In the genomic region with DNA sequence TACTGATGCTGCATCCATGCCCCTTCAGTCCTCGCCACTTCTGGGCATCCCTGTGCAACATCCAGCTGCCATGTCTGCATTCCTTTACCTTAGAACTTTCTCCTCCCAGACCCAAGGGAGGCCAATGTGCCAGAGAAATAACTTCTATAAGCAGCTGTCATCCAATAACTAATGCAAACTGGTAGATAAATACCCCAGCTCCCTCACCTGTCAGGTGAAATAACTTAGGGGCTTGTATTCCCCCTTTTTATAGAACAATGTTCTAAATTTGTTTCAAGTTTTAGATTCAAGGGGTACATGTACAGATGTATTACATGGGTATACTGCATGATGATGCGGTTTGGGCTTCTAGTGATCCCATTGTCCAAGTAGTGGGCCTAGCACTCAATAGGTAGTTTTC, we compare ENCODE assay signal across 28 cellular contexts.
"Had no signal": no experiment of that assay in that cellular context is flagged by ENCODE, and none has a peak within 500 bp of the region (broad histone marks: within the 10 kb centered on the region; RNA-seq: fewer than 3 reads in every experiment).

No MANE protein-coding gene starts in this region.

- H3K9me3 ChIP-seq: suprapubic skin, testis, thoracic aorta, thyroid gland, transverse colon, upper lobe of left lung, upper lobe of right lung, uterus, vagina had no signal

- H3K27ac ChIP-seq: stomach, suprapubic skin, testis, thoracic aorta, thyroid gland, tibial artery, tibial nerve, transverse colon, upper lobe of left lung, upper lobe of right lung, uterus, vagina had no signal

- DNase-seq: stimulated activated CD4-positive, alpha-beta T cell treated with anti-CD3 and anti-CD28 coated beads, Interleukin-2, amount 100 ng/mL, for 48 hours; stimulated activated CD4-positive, alpha-beta T cell treated with anti-CD3 and anti-CD28 coated beads, Interleukin-4, amount 100 ng/mL, for 1 hour; stimulated activated CD4-positive, alpha-beta T cell treated with anti-CD3 and anti-CD28 coated beads, Interleukin-4, amount 100 ng/mL, for 24 hours; stimulated activated CD4-positive, alpha-beta T cell treated with anti-CD3 and anti-CD28 coated beads, Interleukin-4, amount 100 ng/mL, for 4 hours; stimulated activated CD8-positive, alpha-beta memory T cell treated with anti-CD3 and anti-CD28 coated beads, Interleukin-4, amount 100 ng/mL, for 48 hours; stimulated activated naive B cell treated with anti-CD40 and anti-IgM and Interleukin-4, amounts not matched to agents 10 μg/mL and 1 μg/mL and 100 μg/mL, for 72 hours; stimulated activated naive CD4-positive, alpha-beta T cell; stimulated activated naive CD4-positive, alpha-beta T cell treated with Interleukin-2 at 50 U/mL for 16 hours; stimulated activated naive CD8-positive, alpha-beta T cell treated with anti-CD3 and anti-CD28 coated beads, Interleukin-15, amount 100 ng/mL, for 72 hours; stimulated activated naive CD8-positive, alpha-beta T cell treated with anti-CD3 and anti-CD28 coated beads, Interleukin-15, Interleukin-2, amounts not matched to agents 100 U/mL and 50 U/mL, for 24 hours; stomach; substantia nigra; testis; thyroid gland; tibial artery; transverse colon; trophoblast cell; upper lobe of left lung; upper lobe of right lung; uterus had no signal

- H3K4me3 Mint-ChIP-seq: stimulated activated effector memory CD8-positive, alpha-beta T cell treated with anti-CD3 and anti-CD28 coated beads, Interleukin-12 subunit alpha, Interleukin-12 subunit beta, amount 100 ng/mL, for 72 hours; stimulated activated memory B cell treated with anti-CD40 and anti-IgM and Interleukin-4, amounts not matched to agents 10 μg/mL and 1 μg/mL and 100 μg/mL, for 72 hours; stimulated activated naive B cell treated with anti-CD40 and anti-IgM and Interleukin-4, amounts not matched to agents 10 μg/mL and 1 μg/mL and 100 μg/mL, for 72 hours; stimulated activated naive CD8-positive, alpha-beta T cell treated with anti-CD3 and anti-CD28 coated beads, Interleukin-15, amount 100 ng/mL, for 72 hours; stimulated activated naive CD8-positive, alpha-beta T cell treated with anti-CD3 and anti-CD28 coated beads, Interleukin-15, Interleukin-2, amounts not matched to agents 100 ng/mL and 50 ng/mL, for 24 hours; type B pancreatic cell had no signal

- H3K4me1 Mint-ChIP-seq: stimulated activated effector memory CD8-positive, alpha-beta T cell treated with anti-CD3 and anti-CD28 coated beads, Interleukin-12 subunit alpha, Interleukin-12 subunit beta, amount 100 ng/mL, for 72 hours; stimulated activated memory B cell treated with anti-CD40 and anti-IgM and Interleukin-4, amounts not matched to agents 10 μg/mL and 1 μg/mL and 100 μg/mL, for 72 hours; stimulated activated naive B cell treated with anti-CD40 and anti-IgM and Interleukin-4, amounts not matched to agents 10 μg/mL and 1 μg/mL and 100 μg/mL, for 72 hours; stimulated activated naive CD8-positive, alpha-beta T cell treated with anti-CD3 and anti-CD28 coated beads, Interleukin-15, amount 100 ng/mL, for 72 hours had no signal

- H3K27me3 ChIP-seq: stomach, suprapubic skin, testis, thyroid gland, tibial artery, tibial nerve, transverse colon, upper lobe of left lung, upper lobe of right lung, uterus, vagina had no signal

- H3K4me1 ChIP-seq: stomach, suprapubic skin, testis, thyroid gland, tibial artery, tibial nerve, transverse colon, upper lobe of left lung, upper lobe of right lung, uterus, vagina had no signal

- H3K4me3 ChIP-seq: stomach, suprapubic skin, testis, thoracic aorta, thyroid gland, tibial artery, tibial nerve, transverse colon, upper lobe of left lung, upper lobe of right lung, uterus, vagina had no signal

- H3K36me3 ChIP-seq: stomach, suprapubic skin, thoracic aorta, thyroid gland, tibial artery, tibial nerve, transverse colon, upper lobe of left lung, upper lobe of right lung, uterus, vagina had no signal

- ATAC-seq: stimulated activated effector memory CD8-positive, alpha-beta T cell treated with anti-CD3 and anti-CD28 coated beads, Interleukin-12 subunit alpha, Interleukin-12 subunit beta, amount 100 ng/mL, for 72 hours; stimulated activated memory B cell treated with anti-CD40 and anti-IgM and Interleukin-4, amounts not matched to agents 10 μg/mL and 1 μg/mL and 100 μg/mL, for 72 hours; stimulated activated naive B cell treated with anti-CD40 and anti-IgM and Interleukin-4, amounts not matched to agents 10 μg/mL and 1 μg/mL and 100 μg/mL, for 72 hours; stimulated activated naive CD8-positive, alpha-beta T cell treated with anti-CD3 and anti-CD28 coated beads, Interleukin-15, amount 100 ng/mL, for 72 hours; stimulated activated naive CD8-positive, alpha-beta T cell treated with anti-CD3 and anti-CD28 coated beads, Interleukin-15, Interleukin-2, amounts not matched to agents 100 U/mL and 50 U/mL, for 24 hours; upper lobe of right lung had no signal

- H3K36me3 Mint-ChIP-seq: stimulated activated effector memory CD8-positive, alpha-beta T cell treated with anti-CD3 and anti-CD28 coated beads, Interleukin-12 subunit alpha, Interleukin-12 subunit beta, amount 100 ng/mL, for 72 hours; stimulated activated memory B cell treated with anti-CD40 and anti-IgM and Interleukin-4, amounts not matched to agents 10 μg/mL and 1 μg/mL and 100 μg/mL, for 72 hours; stimulated activated naive B cell treated with anti-CD40 and anti-IgM and Interleukin-4, amounts not matched to agents 10 μg/mL and 1 μg/mL and 100 μg/mL, for 72 hours; type B pancreatic cell had no signal

- H3K27me3 Mint-ChIP-seq: stimulated activated memory B cell treated with anti-CD40 and anti-IgM and Interleukin-4, amounts not matched to agents 10 μg/mL and 1 μg/mL and 100 μg/mL, for 72 hours; stimulated activated naive B cell treated with anti-CD40 and anti-IgM and Interleukin-4, amounts not matched to agents 10 μg/mL and 1 μg/mL and 100 μg/mL, for 72 hours; stimulated activated naive CD8-positive, alpha-beta T cell treated with anti-CD3 and anti-CD28 coated beads, Interleukin-15, amount 100 ng/mL, for 72 hours; stimulated activated naive CD8-positive, alpha-beta T cell treated with anti-CD3 and anti-CD28 coated beads, Interleukin-15, Interleukin-2, amounts not matched to agents 100 ng/mL and 50 ng/mL, for 24 hours; type B pancreatic cell had no signal

- H3K27ac Mint-ChIP-seq: stimulated activated effector memory CD8-positive, alpha-beta T cell treated with anti-CD3 and anti-CD28 coated beads, Interleukin-12 subunit alpha, Interleukin-12 subunit beta, amount 100 ng/mL, for 72 hours; stimulated activated memory B cell treated with anti-CD40 and anti-IgM and Interleukin-4, amounts not matched to agents 10 μg/mL and 1 μg/mL and 100 μg/mL, for 72 hours; stimulated activated naive B cell treated with anti-CD40 and anti-IgM and Interleukin-4, amounts not matched to agents 10 μg/mL and 1 μg/mL and 100 μg/mL, for 72 hours; stimulated activated naive CD8-positive, alpha-beta T cell treated with anti-CD3 and anti-CD28 coated beads, Interleukin-15, amount 100 ng/mL, for 72 hours; stimulated activated naive CD8-positive, alpha-beta T cell treated with anti-CD3 and anti-CD28 coated beads, Interleukin-15, Interleukin-2, amounts not matched to agents 100 ng/mL and 50 ng/mL, for 24 hours; type B pancreatic cell had no signal
